ENCODE assay signal across 8 cellular contexts in genomic region chr18:24397131-24397693, GRCh38. TPM values are rescaled to one million over a fixed set of nuclear protein-coding genes. Genes with fewer than 3 reads are reported as not detected.
DNase-seq lines count a peak whose midpoint lies in the region; ATAC-seq, FAIRE-seq and TF ChIP-seq lines count a peak whose summit lies in the region.

No MANE protein-coding gene starts in this region.

- no peak overlapping the region for H3K27ac Mint-ChIP-seq in progenitor cell of endocrine pancreas

- H3K4me1 Mint-ChIP-seq in progenitor cell of endocrine pancreas (ENCODE audit: low read depth): peaks cover 4% of the 10 kb centered on the region

- intact Hi-C loops in K562 (cut with micrococcal nuclease): no loop called here

- in situ Hi-C loops in K562 (cut with MboI): no loop called here

- TF ChIP-seq EP300 in K562 (IDR thresholded peaks at IDR 0.05; ENCODE audit: low read length): no peak

- H2AFZ ChIP-seq in K562 (ENCODE audit: low read depth, low read length): peak overlapping the region; percentile 66

- H3K79me2 ChIP-seq in K562 (ENCODE audit: control insufficient read depth, insufficient read depth, low read length): no peaks in the 10 kb centered on the region

- CTCF ChIA-PET in K562 (lab: Yijun Ruan, JAX; ENCODE audit: low intra/inter-chr PET ratio): no interaction called here

- peak overlapping the region in 1 of 2 experiments; percentile 4; a peak in 1 of 4 replicates for H3K9ac ChIP-seq in K562 (ENCODE audit: insufficient read depth in 1 of 2, low read depth in 2 of 2, low read length in 2 of 2)

- FAIRE-seq in K562 (lab: Jason Lieb, UNC): no peak

- POLR2A ChIA-PET in K562 (lab: Yijun Ruan, JAX): interaction anchor here (1.0 kb wide), 1 partner anchor 10 kb away, joined by 3 read pairs; no protein-coding TSS in a partner anchor

- H3K9me1 ChIP-seq in K562 (ENCODE audit: control insufficient read depth, insufficient read depth, low read length): no peaks in the 10 kb centered on the region

- peak overlapping the region; percentile 79 for H3K4me3 Mint-ChIP-seq in progenitor cell of endocrine pancreas (ENCODE audit: low read depth)

- H3K9me3 Mint-ChIP-seq in progenitor cell of endocrine pancreas (ENCODE audit: low read depth): no peaks in the 10 kb centered on the region

- no peaks in the 10 kb centered on the region for H4K20me1 ChIP-seq in K562 (replicated peaks; ENCODE audit: control insufficient read depth, insufficient read depth, low read length)

- H3K4me1 ChIP-seq in SJCRH30 (no peaks in the 10 kb centered on the region), K562 (replicated peaks in 1 of 2; ENCODE audit: control insufficient read depth in 2 of 2, insufficient read depth in 2 of 2, low read length in 2 of 2) (peaks cover 0 to 9% of the 10 kb centered on the region in 2 experiments; a peak in 2 of 5 replicates)

- H3K4me3 ChIP-seq in SJCRH30 (peak overlapping the region; percentile 79), K562 (peak overlapping the region; percentile 13; the same call in 1 of the 2 replicates)

- H3K27me3 Mint-ChIP-seq in progenitor cell of endocrine pancreas: peaks cover 28% of the 10 kb centered on the region

- ATAC-seq in GM18909 (IDR thresholded peaks at IDR 0.05; ENCODE audit: poor library complexity, unreplicated experiment) (peak; percentile 36), K562 (no peak; the same call in none of the 3 replicates), HG03442 (IDR thresholded peaks at IDR 0.05; ENCODE audit: unreplicated experiment) (no peak)

- TF ChIP-seq POLR2A in K562 (conservative IDR thresholded peaks at IDR 0.05): no peak

- TF ChIP-seq CTCF in K562 (IDR thresholded peaks at IDR 0.05 in 2 of 3, conservative IDR thresholded peaks at IDR 0.05 in 1 of 3; ENCODE audit: insufficient read depth in 2 of 3, low read depth in 1 of 3, low read length in 3 of 3): no peak
- TF ChIP-seq CTCF in progenitor cell of endocrine pancreas (IDR thresholded peaks at IDR 0.05; ENCODE audit: unreplicated experiment): no peak

- WGBS in K562 (ENCODE audit: insufficient coverage, low coverage, missing lambda C conversion rate): 14% methylated on average over 30 of the region's 50 CpGs

- H3K36me3 Mint-ChIP-seq in progenitor cell of endocrine pancreas (ENCODE audit: insufficient read depth): no peaks in the 10 kb centered on the region

- no peaks in the 10 kb centered on the region for H3K9me3 ChIP-seq in SJCRH30 (replicated peaks)
- no peaks in the 10 kb centered on the region for H3K9me3 ChIP-seq in K562 (replicated peaks; ENCODE audit: control insufficient read depth, insufficient read depth, low read depth, low read length)

- no peak for TF ChIP-seq RAD21 in K562 (CRISPR knock-in tag; conservative IDR thresholded peaks at IDR 0.05 in 1 of 2, IDR thresholded peaks at IDR 0.05 in 1 of 2)

- H3K27ac ChIP-seq in SJCRH30: peak overlapping the region; percentile 90
- no peak overlapping the region for H3K27ac ChIP-seq in K562 (ENCODE audit: extremely low read depth, low read depth, low read length)

- H3K27me3 ChIP-seq in SJCRH30 (no peaks in the 10 kb centered on the region), K562 (ENCODE audit: control insufficient read depth in 2 of 2, insufficient read depth in 2 of 2, low read length in 2 of 2) (peaks cover 12 to 13% of the 10 kb centered on the region in 2 experiments)

- no TSS peak for BruUV-seq in K562 (replicated peaks; lab: Mats Ljungman, UMichigan)

- H3K36me3 ChIP-seq in SJCRH30 (no peaks in the 10 kb centered on the region), K562 (ENCODE audit: control insufficient read depth, insufficient read depth, low read length) (no peaks in the 10 kb centered on the region)

- H3K4me2 ChIP-seq in K562 (ENCODE audit: insufficient read depth, low read length): peak overlapping the region; percentile 21

- DNase-seq in A172 (ENCODE audit: low spot score) (peak; percentile 63), NCI-H1048 (lab: John Stamatoyannopoulos, UW) (peak; percentile 36), SJCRH30 (peak; percentile 47 to 63), K562 (ENCODE audit: extremely low read depth in 1 of 4, low spot score in 3 of 4) (peak in 1 of 4 experiments; percentile 18), hepatic stellate cell (ENCODE audit: low spot score) (peak; percentile 54), progenitor cell of endocrine pancreas (ENCODE audit: low spot score, unreplicated experiment) (no peak)

TF ChIP-seq in K562, 482 proteins besides CTCF, POLR2A, EP300 and RAD21 (continues in another document):
- TF ChIP-seq CBX8 (IDR thresholded peaks at IDR 0.05; ENCODE audit: borderline replicate concordance, extremely low read depth, low read depth, low read length, poor library complexity, severe bottlenecking) (peak; percentile 61), KLF6 (CRISPR knock-in tag; IDR thresholded peaks at IDR 0.05; ENCODE audit: borderline replicate concordance) (no peak), CHD4 (IDR thresholded peaks at IDR 0.05; ENCODE audit: insufficient read depth, insufficient replicate concordance, low read depth, low read length, poor library complexity, severe bottlenecking) (no peak), NEUROD1 (IDR thresholded peaks at IDR 0.05; ENCODE audit: borderline replicate concordance, low read depth, low read length, partially characterized antibody) (no peak), CXXC5 (CRISPR knock-in tag; IDR thresholded peaks at IDR 0.05) (0 out of 2 replicates have a peak, but pooled peaks have one; percentile 15), ZNF586 (CRISPR knock-in tag; conservative IDR thresholded peaks at IDR 0.05) (no peak), BCL6 (CRISPR knock-in tag; IDR thresholded peaks at IDR 0.05) (no peak), ZNF764 (CRISPR knock-in tag; IDR thresholded peaks at IDR 0.05; ENCODE audit: low read depth) (no peak), ILF3 (IDR thresholded peaks at IDR 0.05; ENCODE audit: borderline replicate concordance) (no peak), HNRNPK (IDR thresholded peaks at IDR 0.05; ENCODE audit: low read depth, low read length, poor library complexity, severe bottlenecking) (no peak), SNIP1 (IDR thresholded peaks at IDR 0.05; ENCODE audit: low read depth) (no peak), E2F6 (IDR thresholded peaks at IDR 0.05; ENCODE audit: borderline replicate concordance in 1 of 2, extremely low read depth in 1 of 2, insufficient read depth in 1 of 2, insufficient read length in 1 of 2, low read depth in 1 of 2, low read length in 1 of 2, poor library complexity in 1 of 2, severe bottlenecking in 1 of 2) (peak; percentile 18 to 84), RNF2 (IDR thresholded peaks at IDR 0.05) (0 out of 2 replicates have a peak, but pooled peaks have one; percentile 14), ZZZ3 (IDR thresholded peaks at IDR 0.05) (no peak), KLF1 (tag; IDR thresholded peaks at IDR 0.05) (no peak)

RNA-seq across cellular contexts. Expression of gene OSBPL1A, which starts 0.4 kb away (rescaled TPM):
- 54.2 and 76.9 TPM in 2 replicates for total RNA-seq in A172 (2014; rRNA removed; shearing (Covaris generic))
- 14.8 and 16.4 TPM in 2 replicates for total RNA-seq in SJCRH30 (2014; rRNA removed; shearing (Covaris generic))
- total RNA-seq in K562 (2011; cell fraction: chromatin; rRNA removed; ENCODE audit: low replicate concordance): not detected in 2 replicates
- not detected in 2 replicates for total RNA-seq in K562 (2011; cell fraction: nucleolus; rRNA removed)
- total RNA-seq in K562 (2011; cell fraction: nucleoplasm; rRNA removed): not detected in 2 replicates
- total RNA-seq in K562 (2014; rRNA removed) (not detected in 2 replicates), K562 (2014; rRNA removed; fragmentation: Illumina TruSeq; extraction: Trizol) (not detected in 2 replicates), K562 (2015; rRNA removed; fragmentation: Illumina TruSeq; extraction: Trizol) (not detected in 2 replicates), K562 (2021) (0.34 and 0.49 TPM in 2 replicates), progenitor cell of endocrine pancreas (15.0 and 19.5 TPM in 2 replicates)
- polyA plus RNA-seq in K562 (2011; rRNA removed) (not detected in 2 replicates), K562 (2014; fragmentation: Illumina TruSeq; extraction: Trizol) (not detected in 2 replicates), K562 (2014; fragmentation: Nextera tagmentation; extraction: Ambion mirVana) (not detected), K562 (2014; rRNA removed) (0.40 TPM in 1 of 2 replicates, not detected in the other)
- not detected in 2 replicates for polyA plus RNA-seq in K562 (2011; cell fraction: cytosol; rRNA removed)
- polyA plus RNA-seq in K562 (2011; cell fraction: nucleus; rRNA removed): not detected in 2 replicates
- polyA plus RNA-seq in K562 (2012): not detected in 2 replicates
- polyA minus RNA-seq in K562 (2011; rRNA and poly(A)+ RNA removed): not detected in 2 replicates
- not detected in 2 replicates for polyA minus RNA-seq in K562 (2011; cell fraction: cytosol; rRNA and poly(A)+ RNA removed)
- 0.11 TPM in 1 of 2 replicates, not detected in the other for polyA minus RNA-seq in K562 (2011; cell fraction: nucleus; rRNA and poly(A)+ RNA removed)

RNA-seq across cellular contexts. Expression of gene IMPACT, which starts 29.3 kb away (rescaled TPM):
- 12.3 and 22.9 TPM in 2 replicates for total RNA-seq in A172 (2014; rRNA removed; shearing (Covaris generic))
- 15.1 and 17.2 TPM in 2 replicates for total RNA-seq in SJCRH30 (2014; rRNA removed; shearing (Covaris generic))
- 4.0 and 10.4 TPM in 2 replicates for total RNA-seq in K562 (2011; cell fraction: chromatin; rRNA removed; ENCODE audit: low replicate concordance)
- total RNA-seq in K562 (2011; cell fraction: nucleolus; rRNA removed): 4.2 and 4.5 TPM in 2 replicates
- 7.3 and 9.0 TPM in 2 replicates for total RNA-seq in K562 (2011; cell fraction: nucleoplasm; rRNA removed)
- 5.8 and 6.4 TPM in 2 replicates for total RNA-seq in K562 (2014; rRNA removed)
- total RNA-seq in K562 (2014; rRNA removed; fragmentation: Illumina TruSeq; extraction: Trizol): 7.6 and 10.3 TPM in 2 replicates
- 4.7 and 4.8 TPM in 2 replicates for total RNA-seq in K562 (2015; rRNA removed; fragmentation: Illumina TruSeq; extraction: Trizol)
- 7.4 and 8.1 TPM in 2 replicates for total RNA-seq in K562 (2021)
- polyA plus RNA-seq in K562 (2011; rRNA removed): 6.3 and 7.4 TPM in 2 replicates
- polyA plus RNA-seq in K562 (2011; cell fraction: cytosol; rRNA removed): 1.7 and 5.8 TPM in 2 replicates
- polyA plus RNA-seq in K562 (2011; cell fraction: nucleus; rRNA removed): 2.5 and 3.7 TPM in 2 replicates
- polyA plus RNA-seq in K562 (2012): 8.6 and 8.9 TPM in 2 replicates
- 5.1 and 5.3 TPM in 2 replicates for polyA plus RNA-seq in K562 (2014; fragmentation: Illumina TruSeq; extraction: Trizol)
- 1 to 10 TPM; 5.7 to 6.7 TPM for polyA plus RNA-seq in K562 (2014; fragmentation: Nextera tagmentation; extraction: Ambion mirVana)
- 5.3 and 8.4 TPM in 2 replicates for polyA plus RNA-seq in K562 (2014; rRNA removed)
- 4.4 and 6.5 TPM in 2 replicates for polyA minus RNA-seq in K562 (2011; rRNA and poly(A)+ RNA removed)
- polyA minus RNA-seq in K562 (2011; cell fraction: cytosol; rRNA and poly(A)+ RNA removed): 1.9 and 2.3 TPM in 2 replicates
- polyA minus RNA-seq in K562 (2011; cell fraction: nucleus; rRNA and poly(A)+ RNA removed): 3.2 and 5.0 TPM in 2 replicates
- 28.1 and 29.7 TPM in 2 replicates for total RNA-seq in progenitor cell of endocrine pancreas

Comparison
In these comparisons a context has a peak if more than half of its experiments do, and no peak if none do; other contexts are left out.
1. RNA of gene OSBPL1A, which starts 0.4 kb away (total RNA-seq): 54.2 to 76.9 TPM in A172, 14.8 to 16.4 TPM in SJCRH30 and 15.0 to 19.5 TPM in progenitor cell of endocrine pancreas; 0.34 to 0.49 TPM in K562; every median in the first group is over 10 times any median in the second.